10 cellular contexts compared by ENCODE assay signal in the genomic region with DNA sequence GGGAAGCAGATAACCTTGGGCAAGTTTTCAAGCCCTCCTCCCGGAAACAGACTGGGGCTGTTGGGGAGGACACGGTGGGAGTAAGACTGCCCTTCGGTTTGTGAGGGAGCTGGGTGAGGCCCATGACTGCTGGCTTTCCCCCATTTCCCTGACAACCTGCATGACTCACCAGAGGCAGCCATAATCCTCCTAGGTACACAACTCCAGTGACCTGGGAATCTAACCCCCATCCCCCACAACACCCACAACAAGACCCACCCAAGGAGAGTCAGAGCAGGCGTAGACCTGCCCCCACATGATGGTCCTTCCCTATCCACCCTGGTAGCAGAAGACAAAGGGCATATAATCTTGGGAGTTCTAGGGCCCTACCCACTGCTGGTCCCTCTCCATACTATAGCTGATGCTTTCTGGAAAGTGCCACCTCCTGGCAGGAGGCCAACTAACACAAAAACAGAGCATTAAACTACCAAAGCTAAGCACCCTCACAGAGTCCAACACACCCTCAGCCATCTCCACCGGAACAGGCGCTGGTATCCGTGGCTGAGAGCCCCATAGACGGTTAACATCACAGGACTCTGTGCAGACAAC. TPM values are rescaled to one million over a fixed set of nuclear protein-coding genes. Genes with fewer than 3 reads are reported as not detected.
A peak's percentile ranks its signal among the peaks of the same experiment; 100 is the strongest.
DNase-seq lines count a peak whose midpoint lies in the region; FAIRE-seq and TF ChIP-seq lines count a peak whose summit lies in the region.
"Had no signal": no experiment of that assay in that cellular context is flagged by ENCODE, and none has a peak within 500 bp of the region (broad histone marks: within the 10 kb centered on the region; RNA-seq: fewer than 3 reads in every experiment).

No MANE protein-coding gene starts in this region.

- no peaks in the 10 kb centered on the region for H3K9me2 ChIP-seq in OCI-LY7 (ENCODE audit: insufficient read depth, low read length)

- H3K9ac ChIP-seq in neural progenitor cell, result no peak overlapping the region

- H3K27ac ChIP-seq in coronary artery (no peak overlapping the region), neural progenitor cell (no peak overlapping the region), OCI-LY7 (ENCODE audit: low read depth, low read length, poor library complexity, severe bottlenecking) (no peak overlapping the region)

- DNase-seq in DMS79 treated with DMSO at 0.1 percent for 48 hours (lab: John Stamatoyannopoulos, UW) (peak; percentile 37), NCI-H69 (lab: John Stamatoyannopoulos, UW) (peak; percentile 83), coronary artery (ENCODE audit: low spot score) (no peak), neural progenitor cell (ENCODE audit: low spot score) (no peak), HTR-8/SVneo (ENCODE audit: insufficient read length, low spot score) (no peak), posterior cingulate gyrus (no peak), OCI-LY7 (ENCODE audit: low spot score) (no peak)
- DNase-seq in activated CD4-positive, alpha-beta T cell treated with anti-CD3 and anti-CD28 coated beads, Interleukin-2, amount 50 U/mL, for 48 hours, result no peak
- DNase-seq: activated CD8-positive, alpha-beta memory T cell treated with anti-CD3 and anti-CD28 coated beads, Interleukin-2, amount 10 ng/mL, durations not matched to agents 7 days and 5 days had no signal

- H2AFZ ChIP-seq in neural progenitor cell (replicated peaks) (no peak overlapping the region), OCI-LY7 (ENCODE audit: low read length) (no peak overlapping the region)

- H3K9me3 Mint-ChIP-seq in neural progenitor cell, result peaks cover 44% of the 10 kb centered on the region

- CTCF ChIA-PET in OCI-LY7 (lab: Charles Lee; ENCODE audit: unreplicated experiment), result no interaction called here

- H3K4me1 Mint-ChIP-seq in neural progenitor cell, result peaks cover 5% of the 10 kb centered on the region

- H3K27me3 Mint-ChIP-seq in neural progenitor cell (ENCODE audit: insufficient read depth, low read depth), result peaks cover 6% of the 10 kb centered on the region
- H3K27me3 Mint-ChIP-seq: activated CD8-positive, alpha-beta memory T cell treated with anti-CD3 and anti-CD28 coated beads, Interleukin-2, amount 10 ng/mL, durations not matched to agents 7 days and 5 days had no signal

- no peaks in the 10 kb centered on the region for H3K9me3 ChIP-seq in neural progenitor cell (ENCODE audit: low read depth)
- peaks cover 26% of the 10 kb centered on the region; the same call in 1 of the 2 replicates for H3K9me3 ChIP-seq in OCI-LY7 (ENCODE audit: low read length)

- H3K27me3 ChIP-seq in neural progenitor cell, result no peaks in the 10 kb centered on the region

- no TSS peak for BruUV-seq in OCI-LY7 (replicated peaks; lab: Mats Ljungman, UMichigan)

- peaks cover 85% of the 10 kb centered on the region for H3K79me2 ChIP-seq in neural progenitor cell (ENCODE audit: low read depth)
- H3K79me2 ChIP-seq in OCI-LY7 (ENCODE audit: insufficient read depth, low read depth, low read length), result peaks cover 67% of the 10 kb centered on the region

- peaks cover 52% of the 10 kb centered on the region for H3K36me3 Mint-ChIP-seq in neural progenitor cell

- peaks cover 10% of the 10 kb centered on the region for H4K20me1 ChIP-seq in neural progenitor cell (ENCODE audit: low read depth)
- H4K20me1 ChIP-seq in OCI-LY7 (ENCODE audit: insufficient read depth, low read length), result no peaks in the 10 kb centered on the region

- POLR2A ChIA-PET in OCI-LY7 (lab: Charles Lee), result no interaction called here

- H3K4me3 ChIP-seq in coronary artery, result peak overlapping the region; percentile 2
- H3K4me3 ChIP-seq in neural progenitor cell, result no peak overlapping the region
- no peak overlapping the region for H3K4me3 ChIP-seq in OCI-LY7 (ENCODE audit: low read depth, low read length, poor library complexity, severe bottlenecking)

- no peak overlapping the region for H3K4me3 Mint-ChIP-seq in neural progenitor cell
- H3K4me3 Mint-ChIP-seq: activated CD8-positive, alpha-beta memory T cell treated with anti-CD3 and anti-CD28 coated beads, Interleukin-2, amount 10 ng/mL, durations not matched to agents 7 days and 5 days had no signal

- intact Hi-C loops in posterior cingulate gyrus (cut with DNase I), result no loop called here
- intact Hi-C loops in OCI-LY7 (cut with micrococcal nuclease; ENCODE audit: unreplicated experiment), result no loop called here

- TF ChIP-seq CTCF in coronary artery (IDR thresholded peaks at IDR 0.05) (no peak), neural progenitor cell (IDR thresholded peaks at IDR 0.05) (no peak), OCI-LY7 (conservative IDR thresholded peaks at IDR 0.05; ENCODE audit: low read length) (no peak)

- H3K36me3 ChIP-seq in neural progenitor cell (no peaks in the 10 kb centered on the region), OCI-LY7 (ENCODE audit: insufficient read depth, low read length) (peaks cover 19% of the 10 kb centered on the region)

- no peak for FAIRE-seq in HTR-8/SVneo (lab: Jason Lieb, UNC)
- FAIRE-seq: GM19239 had no signal

- H3K4me1 ChIP-seq in neural progenitor cell, result peaks cover 8% of the 10 kb centered on the region
- no peaks in the 10 kb centered on the region for H3K4me1 ChIP-seq in OCI-LY7 (ENCODE audit: insufficient read depth, low read length, poor library complexity, severe bottlenecking)

- H3F3A ChIP-seq in neural progenitor cell (ENCODE audit: low read depth), result no peaks in the 10 kb centered on the region

- H3K27ac Mint-ChIP-seq in neural progenitor cell, result peak overlapping the region; percentile 50
- H3K27ac Mint-ChIP-seq: activated CD8-positive, alpha-beta memory T cell treated with anti-CD3 and anti-CD28 coated beads, Interleukin-2, amount 10 ng/mL, durations not matched to agents 7 days and 5 days had no signal

- H3K4me2 ChIP-seq in neural progenitor cell, result no peak overlapping the region
- no peak overlapping the region for H3K4me2 ChIP-seq in OCI-LY7 (ENCODE audit: low read length)

RNA-seq across cellular contexts. Expression of a gene that starts 14.8 kb away (rescaled TPM):
- total RNA-seq in neural progenitor cell (ENCODE audit: low replicate concordance) (113 and 153 TPM in 2 replicates), OCI-LY7 (2022) (143 and 172 TPM in 2 replicates)
- total RNA-seq in OCI-LY7 (2014; rRNA removed; shearing (Covaris generic)), result 81.5 and 91.5 TPM in 2 replicates

RNA-seq across cellular contexts. Expression of a gene that starts 14.9 kb away (rescaled TPM):
- total RNA-seq in neural progenitor cell (ENCODE audit: low replicate concordance) (10.8 and 19.9 TPM in 2 replicates), OCI-LY7 (2022) (61.5 and 63.4 TPM in 2 replicates)
- total RNA-seq in OCI-LY7 (2014; rRNA removed; shearing (Covaris generic)), result 40.0 and 49.0 TPM in 2 replicates

RNA-seq across cellular contexts. Expression of a gene that starts 40.0 kb away (rescaled TPM):
- 6.8 and 9.6 TPM in 2 replicates for total RNA-seq in neural progenitor cell (ENCODE audit: low replicate concordance)
- total RNA-seq in OCI-LY7 (2014; rRNA removed; shearing (Covaris generic)), result 0.28 and 0.44 TPM in 2 replicates
- 0.48 and 0.84 TPM in 2 replicates for total RNA-seq in OCI-LY7 (2022)

RNA-seq across cellular contexts. Expression of a gene that starts 44.4 kb away (rescaled TPM):
- total RNA-seq in neural progenitor cell (ENCODE audit: low replicate concordance), result 0.69 and 2.5 TPM in 2 replicates
- 0.63 and 0.90 TPM in 2 replicates for total RNA-seq in OCI-LY7 (2014; rRNA removed; shearing (Covaris generic))
- total RNA-seq in OCI-LY7 (2022), result 1.3 and 1.5 TPM in 2 replicates

Comparison
In these comparisons a context has a peak if more than half of its experiments do, and no peak if none do; other contexts are left out.
1. DNase-seq: peak in DMS79 treated with DMSO at 0.1 percent for 48 hours (single experiment) and NCI-H69 (single experiment); none in coronary artery (single experiment), neural progenitor cell (single experiment), HTR-8/SVneo (single experiment), activated CD4-positive, alpha-beta T cell treated with anti-CD3 and anti-CD28 coated beads, Interleukin-2, amount 50 U/mL, for 48 hours (0 of 2), posterior cingulate gyrus (0 of 10) and OCI-LY7 (single experiment).